In genomic region chr3:15206662-15207576, GRCh38 we compare ENCODE assay signal across 8 cellular contexts. TPM values are rescaled to one million over a fixed set of nuclear protein-coding genes. Genes with fewer than 3 reads are reported as not detected.
DNase-seq lines count a peak whose midpoint lies in the region; TF ChIP-seq lines count a peak whose summit lies in the region.

No MANE protein-coding gene starts in this region.

- peaks cover 51% of the 10 kb centered on the region for H3K4me1 ChIP-seq in DOHH2 (ENCODE audit: control insufficient read depth, low read length)
- H3K4me1 ChIP-seq in SK-N-SH (ENCODE audit: control insufficient read depth in 1 of 2, insufficient read depth in 2 of 2, low read depth in 1 of 2, low read length in 1 of 2) = peaks cover 0 to 13% of the 10 kb centered on the region in 2 experiments; a peak in 3 of 4 replicates
- H3K4me1 ChIP-seq in duodenal mucosa (ENCODE audit: control insufficient read depth in 1 of 2, insufficient read depth in 2 of 2, low read length in 2 of 2) = peaks cover 11 to 17% of the 10 kb centered on the region in 2 donors
- peaks cover 9% of the 10 kb centered on the region for H3K4me1 ChIP-seq in thymus (ENCODE audit: control insufficient read depth, insufficient read depth, low read length)

- DNase-seq in HFF-Myc (ENCODE audit: extremely low read depth, low read depth) = no peak
- DNase-seq in SK-N-SH = peak; percentile 30
- DNase-seq in medulla oblongata (ENCODE audit: extremely low spot score) = peak; percentile 58
- DNase-seq in NCI-H69 (lab: John Stamatoyannopoulos, UW) = no peak
- no peak for DNase-seq in KG1 (lab: John Stamatoyannopoulos, UW)

- H3K27me3 ChIP-seq in DOHH2 (ENCODE audit: control insufficient read depth, low read length) (no peaks in the 10 kb centered on the region), SK-N-SH (ENCODE audit: insufficient read depth) (no peaks in the 10 kb centered on the region), duodenal mucosa (ENCODE audit: control insufficient read depth in 1 of 2, insufficient read depth in 2 of 2, low read length in 2 of 2) (no peaks in the 10 kb centered on the region), thymus (ENCODE audit: control insufficient read depth, insufficient read depth) (no peaks in the 10 kb centered on the region)

- H3K9ac ChIP-seq in SK-N-SH (peak overlapping the region; percentile 89), duodenal mucosa (ENCODE audit: low read depth in 1 of 2, low read length in 2 of 2) (peak overlapping the region; percentile 71 to 93)

- peak overlapping the region; percentile 55 for H3K27ac ChIP-seq in DOHH2 (ENCODE audit: low read depth, low read length)
- peak overlapping the region; percentile 83 to 92 for H3K27ac ChIP-seq in SK-N-SH (ENCODE audit: low read depth in 2 of 2, low read length in 1 of 2)
- H3K27ac ChIP-seq in duodenal mucosa (ENCODE audit: low read depth, low read length) = peak overlapping the region; percentile 97
- H3K27ac ChIP-seq in thymus (ENCODE audit: low read depth) = peak overlapping the region; percentile 90

- peaks cover 56% of the 10 kb centered on the region for H3K79me2 ChIP-seq in DOHH2 (ENCODE audit: control insufficient read depth, low read length)
- H3K79me2 ChIP-seq in SK-N-SH (ENCODE audit: insufficient read depth) = peaks cover 57% of the 10 kb centered on the region

- no peak for TF ChIP-seq EP300 in SK-N-SH (IDR thresholded peaks at IDR 0.05; ENCODE audit: borderline replicate concordance in 1 of 2, low read depth in 1 of 2, low read length in 1 of 2)

- TF ChIP-seq CTCF in DOHH2 (IDR thresholded peaks at IDR 0.05; ENCODE audit: low read depth, low read length, poor library complexity, severe bottlenecking) (no peak), HFF-Myc (IDR thresholded peaks at IDR 0.05; ENCODE audit: low read depth, low read length, missing control alignments) (no peak), SK-N-SH (IDR thresholded peaks at IDR 0.05) (no peak)

- H3K9me3 ChIP-seq in DOHH2 (ENCODE audit: control insufficient read depth, insufficient read depth, low read length) (no peaks in the 10 kb centered on the region), SK-N-SH (no peaks in the 10 kb centered on the region), duodenal mucosa (ENCODE audit: control insufficient read depth in 1 of 2, low read length in 2 of 2) (no peaks in the 10 kb centered on the region), thymus (ENCODE audit: control insufficient read depth) (no peaks in the 10 kb centered on the region)

- H3K9me2 ChIP-seq in DOHH2 (replicated peaks; ENCODE audit: control insufficient read depth, low read length) = no peaks in the 10 kb centered on the region
- no peaks in the 10 kb centered on the region for H3K9me2 ChIP-seq in SK-N-SH

- H3K36me3 ChIP-seq in DOHH2 (ENCODE audit: control insufficient read depth, low read length) = peaks cover 45% of the 10 kb centered on the region
- H3K36me3 ChIP-seq in SK-N-SH (replicated peaks in 1 of 2; ENCODE audit: control insufficient read depth in 1 of 2, insufficient read depth in 2 of 2, low read length in 1 of 2) = peaks cover 17 to 27% of the 10 kb centered on the region in 2 experiments
- peaks cover 3 to 7% of the 10 kb centered on the region in 2 donors for H3K36me3 ChIP-seq in duodenal mucosa (ENCODE audit: control insufficient read depth in 1 of 2, insufficient read depth in 2 of 2, low read length in 2 of 2)
- no peaks in the 10 kb centered on the region for H3K36me3 ChIP-seq in thymus (ENCODE audit: control insufficient read depth, insufficient read depth)

- TF ChIP-seq RAD21 in SK-N-SH (IDR thresholded peaks at IDR 0.05; ENCODE audit: low read length) = no peak

- POLR2A ChIA-PET in SK-N-SH (lab: Yijun Ruan, JAX) = interaction anchor here (0.9 kb wide), 1 partner anchor 15 kb away, joined by 7 read pairs; no protein-coding TSS in a partner anchor

- CTCF ChIA-PET in SK-N-SH (lab: Yijun Ruan, JAX) = interaction anchor here (0.9 to 6.2 kb wide), 8 partner anchors 15 to 351 kb away, joined by 4 to 53 read pairs (median 4); no protein-coding TSS in a partner anchor

- H2AFZ ChIP-seq in SK-N-SH (ENCODE audit: low read depth) = peak overlapping the region; percentile 78; the same call in 1 of the 2 replicates

- H3K4me3 ChIP-seq in DOHH2 (ENCODE audit: low read length) (peak overlapping the region; percentile 91), HFF-Myc (replicated peaks; ENCODE audit: low read depth, low read length) (peak overlapping the region; percentile 93), SK-N-SH (ENCODE audit: low read depth in 2 of 2, low read length in 1 of 2) (peak overlapping the region; percentile 87 to 92), duodenal mucosa (ENCODE audit: low read depth in 1 of 2, low read length in 2 of 2) (peak overlapping the region; percentile 73 to 90), thymus (ENCODE audit: low read length) (peak overlapping the region; percentile 74)

- H3K4me2 ChIP-seq in DOHH2 (ENCODE audit: low read length) (peak overlapping the region; percentile 89), SK-N-SH (peak overlapping the region; percentile 88)

- 12% methylated on average over 13 of the region's 30 CpGs for WGBS in SK-N-SH (ENCODE audit: low lambda C conversion rate)
- WGBS in thymus = 9% methylated on average over 30 of the region's 30 CpGs

- H3F3A ChIP-seq in DOHH2 (ENCODE audit: control insufficient read depth, insufficient read depth) = peaks cover 14% of the 10 kb centered on the region
- no peaks in the 10 kb centered on the region for H3F3A ChIP-seq in SK-N-SH (replicated peaks; ENCODE audit: insufficient read depth)

- H4K20me1 ChIP-seq in DOHH2 (ENCODE audit: control insufficient read depth, insufficient read depth, low read depth, low read length) = 0 out of 2 replicates have a peak, but pooled peaks cover 4% of the 10 kb centered on the region
- H4K20me1 ChIP-seq in SK-N-SH (ENCODE audit: insufficient read depth) = peaks cover 35% of the 10 kb centered on the region

TF ChIP-seq in SK-N-SH, 30 proteins besides CTCF, POLR2A, EP300 and RAD21:
- TF ChIP-seq EZH2phosphoT487 (IDR thresholded peaks at IDR 0.05; ENCODE audit: borderline replicate concordance, low read depth) (no peak), SIN3A (IDR thresholded peaks at IDR 0.05; ENCODE audit: borderline replicate concordance, low read depth, low read length) (0 out of 2 replicates have a peak, but pooled peaks have one; percentile 6), MXI1 (IDR thresholded peaks at IDR 0.05; ENCODE audit: low read depth, low read length) (peak; percentile 58; the same call in 1 of the 2 replicates)
TF ChIP-seq in SK-N-SH: peak in this region for 2.

RNA-seq across cellular contexts. Expression of gene CAPN7, which starts 0.9 kb away (rescaled TPM):
- polyA plus RNA-seq in SK-N-SH (2012; rRNA removed) = 7.3 and 11.1 TPM in 2 replicates
- 8.7 and 13.0 TPM in 2 replicates for polyA plus RNA-seq in SK-N-SH (2012; cell fraction: cytosol; rRNA removed)
- polyA plus RNA-seq in SK-N-SH (2012; cell fraction: nucleus; rRNA removed) = 21.6 and 21.9 TPM in 2 replicates
- 31.4 TPM for polyA plus RNA-seq in thymus

Comparison
In these comparisons a context has a peak if more than half of its experiments do, and no peak if none do; other contexts are left out.
1. DNase-seq: peak in SK-N-SH (single experiment) and medulla oblongata (single experiment); none in HFF-Myc (single experiment), NCI-H69 (single experiment) and KG1 (single experiment).
2. Peak in every context shown above with its lines, with median percentiles within 50 percentile points of each other: H3K27ac ChIP-seq and H3K4me3 ChIP-seq.